Comparison of ENCODE assay signal across 12 cellular contexts in genomic region chr11:3904228-3904627, GRCh38. TPM values are rescaled to one million over a fixed set of nuclear protein-coding genes. Genes with fewer than 3 reads are reported as not detected.
A peak's percentile ranks its signal among the peaks of the same experiment; 100 is the strongest.
DNase-seq lines count a peak whose midpoint lies in the region; ATAC-seq and TF ChIP-seq lines count a peak whose summit lies in the region.
"Had no signal": no experiment of that assay in that cellular context is flagged by ENCODE, and none has a peak within 500 bp of the region (broad histone marks: within the 10 kb centered on the region; RNA-seq: fewer than 3 reads in every experiment).

No MANE protein-coding gene starts in this region.

- H3K9me3 Mint-ChIP-seq in activated naive CD8-positive, alpha-beta T cell treated with anti-CD3 and anti-CD28 coated beads, Interleukin-2, amount 10 ng/mL, durations not matched to agents 7 days and 5 days = no peaks in the 10 kb centered on the region
- no peaks in the 10 kb centered on the region for H3K9me3 Mint-ChIP-seq in mesothelial cell of epicardium

- peaks cover 58% of the 10 kb centered on the region for H3K4me1 Mint-ChIP-seq in activated naive CD8-positive, alpha-beta T cell treated with anti-CD3 and anti-CD28 coated beads, Interleukin-2, amount 10 ng/mL, durations not matched to agents 7 days and 5 days
- H3K4me1 Mint-ChIP-seq in mesothelial cell of epicardium = peaks cover 27% of the 10 kb centered on the region

- no peaks in the 10 kb centered on the region for H3K9me3 ChIP-seq in heart right ventricle
- no peaks in the 10 kb centered on the region for H3K9me3 ChIP-seq in upper lobe of right lung
- H3K9me3 ChIP-seq: left ventricle myocardium inferior had no signal

- ATAC-seq in heart right ventricle (peak in 6 of 8 donors; percentile 49 to 94 (median 88)), left cardiac atrium (no peak), upper lobe of right lung (peak; percentile 51), GM21390 (IDR thresholded peaks at IDR 0.05; ENCODE audit: unreplicated experiment) (no peak)
- no peak for ATAC-seq in activated naive CD8-positive, alpha-beta T cell treated with anti-CD3 and anti-CD28 coated beads, Interleukin-2, amount 10 ng/mL, durations not matched to agents 7 days and 5 days (ENCODE audit: low read depth)

- H3K27me3 ChIP-seq in heart right ventricle = no peaks in the 10 kb centered on the region
- H3K27me3 ChIP-seq in upper lobe of right lung = no peaks in the 10 kb centered on the region
- H3K27me3 ChIP-seq: cardiac muscle cell had no signal

- H3K4me3 ChIP-seq in heart right ventricle (no peak overlapping the region), upper lobe of right lung (no peak overlapping the region)
- H3K4me3 ChIP-seq: cardiac muscle cell, left ventricle myocardium inferior had no signal

- 83 to 86% methylated on average over 5 of the region's 5 CpGs for WGBS in heart right ventricle, 2 donors

- peak overlapping the region; percentile 32 for H3K27ac Mint-ChIP-seq in activated naive CD8-positive, alpha-beta T cell treated with anti-CD3 and anti-CD28 coated beads, Interleukin-2, amount 10 ng/mL, durations not matched to agents 7 days and 5 days
- peak overlapping the region; percentile 47 for H3K27ac Mint-ChIP-seq in mesothelial cell of epicardium

- H3K27ac ChIP-seq in heart right ventricle (peak overlapping the region in 1 of 10 donors; percentile 29), upper lobe of right lung (peak overlapping the region; percentile 69)
- H3K27ac ChIP-seq: cardiac muscle cell, left ventricle myocardium inferior had no signal

- DNase-seq in heart right ventricle (peak in 1 of 2 donors; percentile 21), left cardiac atrium (no peak), mesothelial cell of epicardium (ENCODE audit: low spot score in 2 of 2, unreplicated experiment in 2 of 2) (no peak), upper lobe of right lung (no peak), ecto neural progenitor cell (ENCODE audit: low spot score) (no peak), SW 1271 (lab: John Stamatoyannopoulos, UW) (no peak)
- DNase-seq in activated naive CD8-positive, alpha-beta T cell treated with anti-CD3 and anti-CD28 coated beads, Interleukin-2, amount 10 ng/mL, durations not matched to agents 7 days and 5 days = no peak
- DNase-seq: GDM1, left ventricle myocardium inferior, NCI-H187 had no signal

- POLR2A ChIA-PET in activated naive CD8-positive, alpha-beta T cell treated with anti-CD3 and anti-CD28 coated beads, Interleukin-2, amount 10 ng/mL, durations not matched to agents 7 days and 5 days (lab: Charles Lee) = interaction anchor here (1.5 kb wide), 1 partner anchor 49 kb away, joined by 4 read pairs; the partner anchor contains the start of gene STIM1

- TF ChIP-seq CTCF in heart right ventricle (IDR thresholded peaks at IDR 0.05) (no peak), mesothelial cell of epicardium (IDR thresholded peaks at IDR 0.05; ENCODE audit: unreplicated experiment) (no peak), upper lobe of right lung (IDR thresholded peaks at IDR 0.05) (no peak)

- H3K36me3 Mint-ChIP-seq in activated naive CD8-positive, alpha-beta T cell treated with anti-CD3 and anti-CD28 coated beads, Interleukin-2, amount 10 ng/mL, durations not matched to agents 7 days and 5 days = no peaks in the 10 kb centered on the region
- H3K36me3 Mint-ChIP-seq in mesothelial cell of epicardium = no peaks in the 10 kb centered on the region

- intact Hi-C loops in heart right ventricle (cut with DNase I) = loop anchor here in 1 of 10 donors (5.0 kb wide), 1 partner anchor 47 kb away; the partner anchor contains the start of gene STIM1
- intact Hi-C loops in left cardiac atrium (cut with DNase I) = no loop called here
- intact Hi-C loops in upper lobe of right lung (cut with DNase I) = no loop called here

- H3K36me3 ChIP-seq in heart right ventricle = peaks cover 0 to 3% (median 0%) of the 10 kb centered on the region in 9 donors
- H3K36me3 ChIP-seq in upper lobe of right lung = no peaks in the 10 kb centered on the region
- H3K36me3 ChIP-seq: cardiac muscle cell, left ventricle myocardium inferior had no signal

- H3K4me1 ChIP-seq in heart right ventricle (peaks cover 3 to 65% (median 40%) of the 10 kb centered on the region in 9 donors), upper lobe of right lung (peaks cover 50% of the 10 kb centered on the region)

- H3K4me3 Mint-ChIP-seq in activated naive CD8-positive, alpha-beta T cell treated with anti-CD3 and anti-CD28 coated beads, Interleukin-2, amount 10 ng/mL, durations not matched to agents 7 days and 5 days = peak overlapping the region; percentile 12
- H3K4me3 Mint-ChIP-seq in mesothelial cell of epicardium = no peak overlapping the region

- H3K27me3 Mint-ChIP-seq in activated naive CD8-positive, alpha-beta T cell treated with anti-CD3 and anti-CD28 coated beads, Interleukin-2, amount 10 ng/mL, durations not matched to agents 7 days and 5 days = no peaks in the 10 kb centered on the region
- H3K27me3 Mint-ChIP-seq in mesothelial cell of epicardium (ENCODE audit: low read depth) = no peaks in the 10 kb centered on the region

RNA-seq across cellular contexts. Expression of gene STIM1, which starts 48.8 kb away (rescaled TPM):
- total RNA-seq in heart right ventricle (10 to 100 TPM; 25.8 to 55.7 (median 39.9) TPM), left cardiac atrium (10 to 100 TPM; 21.4 to 25.8 TPM), mesothelial cell of epicardium (41.2 to 43.9 TPM (median 43.7 TPM) in 3 replicates), upper lobe of right lung (60.7 TPM)
- polyA plus RNA-seq in heart right ventricle = 10 to 100 TPM; 11.9 to 37.6 TPM
- 100 to 1,000 TPM in 1 of 2 experiments, 10 to 100 TPM in 1; 98.8 to 101 TPM for total RNA-seq in activated naive CD8-positive, alpha-beta T cell treated with anti-CD3 and anti-CD28 coated beads, Interleukin-2, amount 10 ng/mL, durations not matched to agents 7 days and 5 days

Comparison
In these comparisons a context has a peak if more than half of its experiments do, and no peak if none do; other contexts are left out.
1. ATAC-seq: peak in heart right ventricle (6 of 8) and upper lobe of right lung (single experiment); none in left cardiac atrium (0 of 2), activated naive CD8-positive, alpha-beta T cell treated with anti-CD3 and anti-CD28 coated beads, Interleukin-2, amount 10 ng/mL, durations not matched to agents 7 days and 5 days (single experiment) and GM21390 (single experiment).